In genomic region chr20:39862613-39863012, GRCh38 we compare ENCODE assay signal across 21 cellular contexts.
"Had no signal": no experiment of that assay in that cellular context is flagged by ENCODE, and none has a peak within 500 bp of the region (broad histone marks: within the 10 kb centered on the region; RNA-seq: fewer than 3 reads in every experiment).

No MANE protein-coding gene starts in this region.

- DNase-seq: activated CD4-positive, alpha-beta T cell treated with anti-CD3 and anti-CD28 coated beads for 4 hours; activated CD8-positive, alpha-beta T cell treated with anti-CD3 and anti-CD28 coated beads for 36 hours; activated naive CD4-positive, alpha-beta T cell treated with anti-CD3 and anti-CD28 coated beads for 36 hours; activated T-cell treated with anti-CD3 and anti-CD28 coated beads, Interleukin-2, amount 50 U/mL, for 1 hour; anterior cingulate cortex; brain microvascular endothelial cell; cortex of kidney; lower lobe of right lung; naive thymus-derived CD8-positive, alpha-beta T cell; pancreas; SJCRH30; stimulated activated CD4-positive, alpha-beta T cell treated with anti-CD3 and anti-CD28 coated beads, Interleukin-12 subunit alpha, Interleukin-12 subunit beta, amount 100 ng/mL, for 4 hours; stimulated activated CD4-positive, alpha-beta T cell treated with anti-CD3 and anti-CD28 coated beads, Interleukin-1b, Interleukin-23, amount 100 ng/mL, for 48 hours; stimulated activated CD8-positive, alpha-beta memory T cell treated with anti-CD3 and anti-CD28 coated beads, Interleukin-4, amount 100 ng/mL, for 48 hours; stimulated activated naive CD4-positive, alpha-beta T cell; T-helper 2 cell; upper lobe of right lung had no signal

- H3K4me3 Mint-ChIP-seq: activated CD8-positive, alpha-beta T cell treated with anti-CD3 and anti-CD28 coated beads for 36 hours; activated naive CD4-positive, alpha-beta T cell treated with anti-CD3 and anti-CD28 coated beads for 36 hours; activated T-helper 17 cell treated with anti-CD3 and anti-CD28 coated beads, Interleukin-2, amount 50 U/mL, for 72 hours; naive thymus-derived CD8-positive, alpha-beta T cell; WTC11 had no signal

- H3K4me1 Mint-ChIP-seq: activated T-helper 17 cell treated with anti-CD3 and anti-CD28 coated beads, Interleukin-2, amount 50 U/mL, for 72 hours; naive thymus-derived CD8-positive, alpha-beta T cell had no signal

- H3K4me1 ChIP-seq: lower lobe of right lung, SJCRH30, upper lobe of right lung had no signal

- H3K9me3 ChIP-seq: lower lobe of right lung, neutrophil, pancreas, SJCRH30, upper lobe of right lung had no signal

- H3K27ac Mint-ChIP-seq: activated CD8-positive, alpha-beta T cell treated with anti-CD3 and anti-CD28 coated beads for 36 hours; activated naive CD4-positive, alpha-beta T cell treated with anti-CD3 and anti-CD28 coated beads for 36 hours; activated T-helper 17 cell treated with anti-CD3 and anti-CD28 coated beads, Interleukin-2, amount 50 U/mL, for 72 hours; naive thymus-derived CD8-positive, alpha-beta T cell; WTC11 had no signal

- H3K27ac ChIP-seq: brain microvascular endothelial cell, lower lobe of right lung, neutrophil, pancreas, SJCRH30, upper lobe of right lung had no signal

- H3K36me3 ChIP-seq: brain microvascular endothelial cell, lower lobe of right lung, neutrophil, pancreas, SJCRH30, upper lobe of right lung had no signal

- ATAC-seq: activated CD8-positive, alpha-beta T cell treated with anti-CD3 and anti-CD28 coated beads for 36 hours; activated T-helper 17 cell treated with anti-CD3 and anti-CD28 coated beads, Interleukin-2, amount 50 U/mL, for 72 hours; esophagus mucosa; lower lobe of right lung; naive thymus-derived CD8-positive, alpha-beta T cell; pancreas; upper lobe of right lung; WTC11 had no signal

- H3K9me3 Mint-ChIP-seq: activated CD8-positive, alpha-beta T cell treated with anti-CD3 and anti-CD28 coated beads for 36 hours; WTC11 had no signal

- H3K36me3 Mint-ChIP-seq: naive thymus-derived CD8-positive, alpha-beta T cell; WTC11 had no signal

- H3K27me3 ChIP-seq: brain microvascular endothelial cell, neutrophil, pancreas, SJCRH30, upper lobe of right lung had no signal

- H3K4me3 ChIP-seq: lower lobe of right lung, pancreas, SJCRH30, upper lobe of right lung had no signal
